In the genomic region with DNA sequence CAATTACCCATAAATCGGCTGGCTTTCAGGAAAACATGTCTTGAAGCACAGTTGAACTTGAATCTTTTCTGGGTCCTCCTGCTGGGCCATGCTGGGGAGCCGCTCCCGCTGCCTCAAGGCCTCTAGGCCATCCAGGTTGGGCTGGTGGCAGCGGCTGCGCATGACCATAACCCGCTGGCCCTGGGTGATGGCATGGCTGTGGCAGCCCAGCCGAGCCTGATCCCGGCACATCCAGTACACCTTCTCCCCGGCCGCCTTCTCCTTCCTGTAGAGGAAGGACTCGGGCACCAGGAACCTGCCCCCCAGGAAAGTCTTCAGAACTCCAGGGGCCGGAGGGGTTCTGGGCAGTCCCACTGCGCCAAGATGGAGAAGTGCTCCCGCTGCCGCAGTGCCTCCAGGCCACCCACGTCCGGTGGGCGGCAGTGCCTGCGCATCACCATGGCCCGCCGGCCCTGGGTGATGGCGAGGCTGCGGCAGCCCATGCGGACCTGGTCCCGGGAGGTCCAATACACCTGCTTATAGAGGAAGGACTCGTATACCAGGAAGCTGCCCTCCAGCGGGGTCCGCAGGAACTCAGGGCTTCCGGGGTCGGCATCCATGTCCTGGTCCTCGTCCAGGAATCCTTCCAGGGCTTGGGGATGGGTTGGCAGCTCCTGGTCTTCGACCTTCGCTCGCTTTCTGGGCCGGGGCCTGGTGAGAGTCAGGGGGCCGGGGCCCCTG, we compare ENCODE assay signal across 2 cellular contexts.
TF ChIP-seq lines count a peak whose summit lies in the region.

No MANE protein-coding gene starts in this region.

TF ChIP-seq in SK-N-SH, 30 proteins besides CTCF, POLR2A, EP300 and RAD21 (continued from another document):
- TF ChIP-seq REST (IDR thresholded peaks at IDR 0.05; ENCODE audit: low read depth, low read length) (no peak), GABPA (IDR thresholded peaks at IDR 0.05; ENCODE audit: low read depth) (no peak), NRF1 (IDR thresholded peaks at IDR 0.05; ENCODE audit: low read depth, low read length) (no peak), RCOR1 (IDR thresholded peaks at IDR 0.05; ENCODE audit: low read length) (no peak), TCF12 (IDR thresholded peaks at IDR 0.05) (no peak), RXRA (IDR thresholded peaks at IDR 0.05; ENCODE audit: borderline replicate concordance, low read depth) (no peak), SMC3 (IDR thresholded peaks at IDR 0.05; ENCODE audit: low read depth, low read length) (no peak), MEF2A (IDR thresholded peaks at IDR 0.05; ENCODE audit: borderline replicate concordance, low read depth) (no peak), POLR2AphosphoS5 (IDR thresholded peaks at IDR 0.05; ENCODE audit: low read depth, low read length) (no peak), TAF1 (IDR thresholded peaks at IDR 0.05; ENCODE audit: borderline replicate concordance, low read depth, low read length) (no peak), PBX3 (IDR thresholded peaks at IDR 0.05) (no peak), FOXJ3 (CRISPR knock-in tag; IDR thresholded peaks at IDR 0.05) (no peak), MAX (IDR thresholded peaks at IDR 0.05; ENCODE audit: low read depth) (no peak), FOSL2 (IDR thresholded peaks at IDR 0.05; ENCODE audit: borderline replicate concordance, low read depth) (no peak), ZBTB33 (IDR thresholded peaks at IDR 0.05; ENCODE audit: borderline replicate concordance, low read depth) (no peak), USF2 (IDR thresholded peaks at IDR 0.05; ENCODE audit: borderline replicate concordance, low read depth, low read length) (no peak), SIN3A (IDR thresholded peaks at IDR 0.05; ENCODE audit: borderline replicate concordance, low read depth, low read length) (no peak)
- TF ChIP-seq, protein P1, sequence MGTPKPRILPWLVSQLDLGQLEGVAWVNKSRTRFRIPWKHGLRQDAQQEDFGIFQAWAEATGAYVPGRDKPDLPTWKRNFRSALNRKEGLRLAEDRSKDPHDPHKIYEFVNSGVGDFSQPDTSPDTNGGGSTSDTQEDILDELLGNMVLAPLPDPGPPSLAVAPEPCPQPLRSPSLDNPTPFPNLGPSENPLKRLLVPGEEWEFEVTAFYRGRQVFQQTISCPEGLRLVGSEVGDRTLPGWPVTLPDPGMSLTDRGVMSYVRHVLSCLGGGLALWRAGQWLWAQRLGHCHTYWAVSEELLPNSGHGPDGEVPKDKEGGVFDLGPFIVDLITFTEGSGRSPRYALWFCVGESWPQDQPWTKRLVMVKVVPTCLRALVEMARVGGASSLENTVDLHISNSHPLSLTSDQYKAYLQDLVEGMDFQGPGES (IDR thresholded peaks at IDR 0.05; ENCODE audit: low read depth, low read length), result no peak
TF ChIP-seq in SK-N-SH: peak in this region for 0.

TF ChIP-seq in SK-N-SH treated with all-trans-retinoic acid at 6 μM for 48 hours, 23 proteins besides CTCF, POLR2A, EP300 and RAD21 (continued from another document):
- TF ChIP-seq POU6F1 (CRISPR knock-in tag; IDR thresholded peaks at IDR 0.05; ENCODE audit: borderline replicate concordance, low read depth) (no peak), ESRRG (CRISPR knock-in tag; IDR thresholded peaks at IDR 0.05) (no peak), ZFP30 (CRISPR knock-in tag; IDR thresholded peaks at IDR 0.05) (no peak), ZNF70 (CRISPR knock-in tag; IDR thresholded peaks at IDR 0.05) (no peak), ZC3H10 (CRISPR knock-in tag; IDR thresholded peaks at IDR 0.05) (no peak), ZFP3 (CRISPR knock-in tag; IDR thresholded peaks at IDR 0.05) (no peak), PATZ1 (CRISPR knock-in tag; IDR thresholded peaks at IDR 0.05; ENCODE audit: borderline replicate concordance) (no peak), CSDC2 (CRISPR knock-in tag; IDR thresholded peaks at IDR 0.05) (no peak), TOX (CRISPR knock-in tag; IDR thresholded peaks at IDR 0.05; ENCODE audit: borderline replicate concordance) (no peak), PPARA (CRISPR knock-in tag; IDR thresholded peaks at IDR 0.05; ENCODE audit: borderline replicate concordance) (no peak), ZNF8 (CRISPR knock-in tag; IDR thresholded peaks at IDR 0.05) (no peak), SNAI2 (CRISPR knock-in tag; IDR thresholded peaks at IDR 0.05) (no peak)
- TF ChIP-seq, protein P2, sequence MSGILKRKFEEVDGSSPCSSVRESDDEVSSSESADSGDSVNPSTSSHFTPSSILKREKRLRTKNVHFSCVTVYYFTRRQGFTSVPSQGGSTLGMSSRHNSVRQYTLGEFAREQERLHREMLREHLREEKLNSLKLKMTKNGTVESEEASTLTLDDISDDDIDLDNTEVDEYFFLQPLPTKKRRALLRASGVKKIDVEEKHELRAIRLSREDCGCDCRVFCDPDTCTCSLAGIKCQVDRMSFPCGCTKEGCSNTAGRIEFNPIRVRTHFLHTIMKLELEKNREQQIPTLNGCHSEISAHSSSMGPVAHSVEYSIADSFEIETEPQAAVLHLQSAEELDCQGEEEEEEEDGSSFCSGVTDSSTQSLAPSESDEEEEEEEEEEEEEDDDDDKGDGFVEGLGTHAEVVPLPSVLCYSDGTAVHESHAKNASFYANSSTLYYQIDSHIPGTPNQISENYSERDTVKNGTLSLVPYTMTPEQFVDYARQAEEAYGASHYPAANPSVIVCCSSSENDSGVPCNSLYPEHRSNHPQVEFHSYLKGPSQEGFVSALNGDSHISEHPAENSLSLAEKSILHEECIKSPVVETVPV (CRISPR knock-in tag; IDR thresholded peaks at IDR 0.05), result no peak
- TF ChIP-seq, protein P3, sequence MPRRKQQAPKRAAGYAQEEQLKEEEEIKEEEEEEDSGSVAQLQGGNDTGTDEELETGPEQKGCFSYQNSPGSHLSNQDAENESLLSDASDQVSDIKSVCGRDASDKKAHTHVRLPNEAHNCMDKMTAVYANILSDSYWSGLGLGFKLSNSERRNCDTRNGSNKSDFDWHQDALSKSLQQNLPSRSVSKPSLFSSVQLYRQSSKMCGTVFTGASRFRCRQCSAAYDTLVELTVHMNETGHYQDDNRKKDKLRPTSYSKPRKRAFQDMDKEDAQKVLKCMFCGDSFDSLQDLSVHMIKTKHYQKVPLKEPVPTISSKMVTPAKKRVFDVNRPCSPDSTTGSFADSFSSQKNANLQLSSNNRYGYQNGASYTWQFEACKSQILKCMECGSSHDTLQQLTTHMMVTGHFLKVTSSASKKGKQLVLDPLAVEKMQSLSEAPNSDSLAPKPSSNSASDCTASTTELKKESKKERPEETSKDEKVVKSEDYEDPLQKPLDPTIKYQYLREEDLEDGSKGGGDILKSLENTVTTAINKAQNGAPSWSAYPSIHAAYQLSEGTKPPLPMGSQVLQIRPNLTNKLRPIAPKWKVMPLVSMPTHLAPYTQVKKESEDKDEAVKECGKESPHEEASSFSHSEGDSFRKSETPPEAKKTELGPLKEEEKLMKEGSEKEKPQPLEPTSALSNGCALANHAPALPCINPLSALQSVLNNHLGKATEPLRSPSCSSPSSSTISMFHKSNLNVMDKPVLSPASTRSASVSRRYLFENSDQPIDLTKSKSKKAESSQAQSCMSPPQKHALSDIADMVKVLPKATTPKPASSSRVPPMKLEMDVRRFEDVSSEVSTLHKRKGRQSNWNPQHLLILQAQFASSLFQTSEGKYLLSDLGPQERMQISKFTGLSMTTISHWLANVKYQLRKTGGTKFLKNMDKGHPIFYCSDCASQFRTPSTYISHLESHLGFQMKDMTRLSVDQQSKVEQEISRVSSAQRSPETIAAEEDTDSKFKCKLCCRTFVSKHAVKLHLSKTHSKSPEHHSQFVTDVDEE (CRISPR knock-in tag; IDR thresholded peaks at IDR 0.05), result no peak
